ENCODE assay signal across 8 cellular contexts in genomic region chr2:33599175-33599942, GRCh38. TPM values are rescaled to one million over a fixed set of nuclear protein-coding genes. Genes with fewer than 3 reads are reported as not detected.
DNase-seq lines count a peak whose midpoint lies in the region; ATAC-seq and TF ChIP-seq lines count a peak whose summit lies in the region.

FAM98A (minus strand) TSS chr2:33599299; CDS start chr2:33599221, 78 bp downstream.

- intact Hi-C loops in breast epithelium (cut with DNase I; ENCODE audit: low total_unique reads), result no loop called here

- CTCF ChIA-PET in AG04449 (lab: Yijun Ruan, JAX), result interaction anchor here (1.3 to 2.2 kb wide), 2 partner anchors 16 to 211 kb away, joined by 4 to 12 read pairs; no protein-coding TSS in a partner anchor

- H3K27ac ChIP-seq in VCaP, result peak within 1 kb of the TSS; percentile 74
- peak within 1 kb of the TSS; percentile 78 to 85 for H3K27ac ChIP-seq in breast epithelium
- H3K27ac ChIP-seq in skeletal muscle tissue (ENCODE audit: low read depth, low read length), result peak within 1 kb of the TSS; percentile 92

- H3K4me1 ChIP-seq in breast epithelium, result no peaks in the 10 kb centered on the region
- peaks cover 8 to 25% (median 16%) of the 10 kb centered on the region in 3 donors for H3K4me1 ChIP-seq in skeletal muscle tissue (ENCODE audit: control insufficient read depth in 3 of 3, insufficient read depth in 3 of 3, low read length in 3 of 3)

- DNase-seq in AG04449 (ENCODE audit: low read depth, low spot score) (peak; percentile 94), NCI-H2196 treated with DMSO at 0.1 percent for 48 hours (lab: John Stamatoyannopoulos, UW; ENCODE audit: unreplicated experiment) (peak; percentile 92), breast epithelium (ENCODE audit: low spot score in 2 of 2) (peak; percentile 95 to 96)

- peak within 1 kb of the TSS; percentile 94 to 97 (median 97) for H3K9ac ChIP-seq in skeletal muscle tissue (ENCODE audit: low read depth in 1 of 3, low read length in 3 of 3)

- ATAC-seq in GM18870 (IDR thresholded peaks at IDR 0.05; ENCODE audit: unreplicated experiment) (peak; percentile 89), HG03135 (IDR thresholded peaks at IDR 0.05; ENCODE audit: unreplicated experiment) (peak; percentile 91)

- no peak for TF ChIP-seq POLR2A in breast epithelium (IDR thresholded peaks at IDR 0.05)

- H3K36me3 ChIP-seq in breast epithelium, result no peaks in the 10 kb centered on the region
- H3K36me3 ChIP-seq in skeletal muscle tissue (ENCODE audit: control insufficient read depth in 3 of 3, insufficient read depth in 3 of 3, low read length in 3 of 3), result peaks cover 5 to 6% (median 5%) of the 10 kb centered on the region in 3 donors

- H3K4me3 ChIP-seq in AG04449 (ENCODE audit: low read depth, low read length), result peak within 1 kb of the TSS; percentile 94
- H3K4me3 ChIP-seq in breast epithelium, result peak within 1 kb of the TSS; percentile 73 to 96 (median 79)
- H3K4me3 ChIP-seq in iPS-18c (ENCODE audit: insufficient read depth, low read depth, low read length), result peak within 1 kb of the TSS; percentile 75
- H3K4me3 ChIP-seq in skeletal muscle tissue (ENCODE audit: low read length in 3 of 3), result peak within 1 kb of the TSS; percentile 94 to 97 (median 94)

- POLR2A ChIA-PET in AG04449 (lab: Yijun Ruan, JAX), result interaction anchor here (0.6 to 1.4 kb wide), 6 partner anchors 20 to 842 kb away, joined by 3 to 5 read pairs (median 3); partner anchors contain the start of gene RASGRP3

- H3K27me3 ChIP-seq in breast epithelium, result no peaks in the 10 kb centered on the region
- H3K27me3 ChIP-seq in skeletal muscle tissue (ENCODE audit: control insufficient read depth in 3 of 3, insufficient read depth in 3 of 3, low read length in 3 of 3), result no peaks in the 10 kb centered on the region

- H3K9me3 ChIP-seq in breast epithelium, result no peaks in the 10 kb centered on the region
- H3K9me3 ChIP-seq in iPS-18c (ENCODE audit: control insufficient read depth, insufficient read depth, low read length), result no peaks in the 10 kb centered on the region
- H3K9me3 ChIP-seq in skeletal muscle tissue (ENCODE audit: control insufficient read depth in 3 of 3, low read length in 3 of 3), result no peaks in the 10 kb centered on the region

- TF ChIP-seq CTCF in AG04449 (IDR thresholded peaks at IDR 0.05; ENCODE audit: insufficient read depth, low read length, missing control alignments) (no peak), VCaP (conservative IDR thresholded peaks at IDR 0.05) (no peak), breast epithelium (IDR thresholded peaks at IDR 0.05) (no peak)

RNA-seq across cellular contexts. Expression of gene FAM98A, which starts in this region (rescaled TPM):
- total RNA-seq in breast epithelium (100 to 1,000 TPM in 1 of 3 donors, 10 to 100 TPM in 2; 21.7 to 117 (median 31.8) TPM), skeletal muscle tissue (19.3 TPM)

Comparison
In these comparisons a context has a peak if more than half of its experiments do, and no peak if none do; other contexts are left out.
1. Peak in every context shown above with its lines: DNase-seq, ATAC-seq, H3K4me3 ChIP-seq and H3K27ac ChIP-seq.